Comparison of ENCODE assay signal across 1 cellular context in genomic region chr3:31531992-31532586, GRCh38.
A peak's percentile ranks its signal among the peaks of the same experiment; 100 is the strongest.
TF ChIP-seq lines count a peak whose summit lies in the region.

No MANE protein-coding gene starts in this region.

TF ChIP-seq in K562, 482 proteins besides CTCF, POLR2A, EP300 and RAD21 (continued from another document and continues in another):
- TF ChIP-seq ARID3B (CRISPR knock-in tag; IDR thresholded peaks at IDR 0.05; ENCODE audit: borderline replicate concordance): peak; percentile 94
- no peak for TF ChIP-seq C11orf30 (IDR thresholded peaks at IDR 0.05; ENCODE audit: low read depth)
- peak; percentile 64 for TF ChIP-seq ZBTB12 (CRISPR knock-in tag; IDR thresholded peaks at IDR 0.05)
- TF ChIP-seq EGR1 (conservative IDR thresholded peaks at IDR 0.05): peak; percentile 51; the same call in 1 of the 2 replicates
- TF ChIP-seq ZNF764 (CRISPR knock-in tag; IDR thresholded peaks at IDR 0.05; ENCODE audit: low read depth): no peak
- peak; percentile 72; the same call in 1 of the 2 replicates for TF ChIP-seq ZBTB26 (CRISPR knock-in tag; IDR thresholded peaks at IDR 0.05)
- TF ChIP-seq SAP30 (IDR thresholded peaks at IDR 0.05; ENCODE audit: borderline replicate concordance, insufficient read depth, low read depth, low read length, poor library complexity, severe bottlenecking): no peak
- no peak for TF ChIP-seq MAFF (IDR thresholded peaks at IDR 0.05; ENCODE audit: low read length)
- TF ChIP-seq ZNF311 (CRISPR knock-in tag; IDR thresholded peaks at IDR 0.05): no peak
- peak; percentile 6 for TF ChIP-seq FUS (optimal IDR thresholded peaks at IDR 0.05; ENCODE audit: low read depth, low read length)
- TF ChIP-seq SP2 (IDR thresholded peaks at IDR 0.05; ENCODE audit: extremely low read depth, low read depth, low read length, poor library complexity, severe bottlenecking): peak; percentile 71
- peak; percentile 99 for TF ChIP-seq CXXC5 (CRISPR knock-in tag; IDR thresholded peaks at IDR 0.05)
- no peak for TF ChIP-seq ZNF699 (CRISPR knock-in tag; IDR thresholded peaks at IDR 0.05; ENCODE audit: insufficient replicate concordance)
- peak; percentile 62 to 78; a peak in 3 of 4 replicates for TF ChIP-seq NONO (IDR thresholded peaks at IDR 0.05; ENCODE audit: low read depth in 2 of 2, low read length in 1 of 2)
- peak; percentile 69 for TF ChIP-seq SAFB (IDR thresholded peaks at IDR 0.05; ENCODE audit: borderline replicate concordance, low read depth, low read length)
- TF ChIP-seq XRCC5 (IDR thresholded peaks at IDR 0.05; ENCODE audit: low read depth, low read length): 0 out of 2 replicates have a peak, but pooled peaks have one; percentile 15
- peak; percentile 95 to 96 for TF ChIP-seq E2F6 (IDR thresholded peaks at IDR 0.05; ENCODE audit: borderline replicate concordance in 1 of 2, extremely low read depth in 1 of 2, insufficient read depth in 1 of 2, insufficient read length in 1 of 2, low read depth in 1 of 2, low read length in 1 of 2, poor library complexity in 1 of 2, severe bottlenecking in 1 of 2)
- TF ChIP-seq WHSC1 (IDR thresholded peaks at IDR 0.05; ENCODE audit: low read length): no peak
- TF ChIP-seq GMEB1 (CRISPR knock-in tag; IDR thresholded peaks at IDR 0.05): peak; percentile 77
- no peak; the same call in none of the 2 replicates for TF ChIP-seq CC2D1A (IDR thresholded peaks at IDR 0.05)
- no peak for TF ChIP-seq ZBTB49 (CRISPR knock-in tag; IDR thresholded peaks at IDR 0.05; ENCODE audit: borderline replicate concordance)
- peak; percentile 94 for TF ChIP-seq ARID4B (CRISPR knock-in tag; IDR thresholded peaks at IDR 0.05)
- no peak for TF ChIP-seq HNRNPUL1 (IDR thresholded peaks at IDR 0.05; ENCODE audit: low read length)
- TF ChIP-seq PHF8 (IDR thresholded peaks at IDR 0.05; ENCODE audit: borderline replicate concordance, low read length): peak; percentile 100
- TF ChIP-seq MCM3 (IDR thresholded peaks at IDR 0.05): no peak
- TF ChIP-seq E2F3 (CRISPR knock-in tag; IDR thresholded peaks at IDR 0.05): peak; percentile 93
- no peak for TF ChIP-seq ZNF696 (CRISPR knock-in tag; conservative IDR thresholded peaks at IDR 0.05)
- TF ChIP-seq GTF2B (IDR thresholded peaks at IDR 0.05; ENCODE audit: extremely low read depth, insufficient read length): no peak
- peak; percentile 98 for TF ChIP-seq CBX1 (IDR thresholded peaks at IDR 0.05; ENCODE audit: low read depth)
- no peak for TF ChIP-seq MED1 (CRISPR knock-in tag; IDR thresholded peaks at IDR 0.05; ENCODE audit: borderline replicate concordance)
- peak; percentile 83; the same call in 1 of the 2 replicates for TF ChIP-seq ZNF76 (CRISPR knock-in tag; IDR thresholded peaks at IDR 0.05; ENCODE audit: borderline replicate concordance)
- TF ChIP-seq NFATC3 (IDR thresholded peaks at IDR 0.05): no peak
- TF ChIP-seq KDM2B (CRISPR knock-in tag; IDR thresholded peaks at IDR 0.05): peak; percentile 94
- no peak for TF ChIP-seq AFF1 (IDR thresholded peaks at IDR 0.05; ENCODE audit: low read depth in 1 of 2, partially characterized antibody in 2 of 2)
- TF ChIP-seq ARID2 (IDR thresholded peaks at IDR 0.05): no peak
- TF ChIP-seq PREB (CRISPR knock-in tag; IDR thresholded peaks at IDR 0.05): no peak
- no peak for TF ChIP-seq ARHGAP35 (IDR thresholded peaks at IDR 0.05; ENCODE audit: partially characterized antibody)
- peak; percentile 57; the same call in 1 of the 2 replicates for TF ChIP-seq ZBTB7A (IDR thresholded peaks at IDR 0.05; ENCODE audit: borderline replicate concordance, control insufficient read depth, low read depth, low read length)
- no peak for TF ChIP-seq NCOA6 (IDR thresholded peaks at IDR 0.05)
- no peak for TF ChIP-seq TCF7L2 (IDR thresholded peaks at IDR 0.05; ENCODE audit: low read depth, low read length)
- peak; percentile 67; the same call in 1 of the 2 replicates for TF ChIP-seq NCOA1 (IDR thresholded peaks at IDR 0.05; ENCODE audit: low read depth)
- peak; percentile 85 for TF ChIP-seq TAF1 (IDR thresholded peaks at IDR 0.05; ENCODE audit: control insufficient read depth, extremely low read depth, insufficient read depth, low read length, severe bottlenecking)
- no peak for TF ChIP-seq MCM2 (IDR thresholded peaks at IDR 0.05; ENCODE audit: low read depth)
- TF ChIP-seq DPF2 (IDR thresholded peaks at IDR 0.05): no peak
